18 cellular contexts compared by ENCODE assay signal in genomic region chr2:164655750-164656149, GRCh38. TPM values are rescaled to one million over a fixed set of nuclear protein-coding genes. Genes with fewer than 3 reads are reported as not detected.
DNase-seq lines count a peak whose midpoint lies in the region; ATAC-seq and TF ChIP-seq lines count a peak whose summit lies in the region.
"Had no signal": no experiment of that assay in that cellular context is flagged by ENCODE, and none has a peak within 500 bp of the region (broad histone marks: within the 10 kb centered on the region; RNA-seq: fewer than 3 reads in every experiment).

No MANE protein-coding gene starts in this region.

- H3K4me3 Mint-ChIP-seq in stimulated activated naive B cell treated with anti-CD40 and anti-IgM and Interleukin-4, amounts not matched to agents 10 μg/mL and 1 μg/mL and 100 μg/mL, for 72 hours = no peak overlapping the region
- H3K4me3 Mint-ChIP-seq: CD4-positive, alpha-beta memory T cell; naive thymus-derived CD4-positive, alpha-beta T cell had no signal

- H3K27ac Mint-ChIP-seq in stimulated activated naive B cell treated with anti-CD40 and anti-IgM and Interleukin-4, amounts not matched to agents 10 μg/mL and 1 μg/mL and 100 μg/mL, for 72 hours = no peak overlapping the region
- H3K27ac Mint-ChIP-seq: CD4-positive, alpha-beta memory T cell; naive thymus-derived CD4-positive, alpha-beta T cell had no signal

- no peak overlapping the region for H3K4me3 ChIP-seq in AG10803 (ENCODE audit: low read length)
- H3K4me3 ChIP-seq in brain microvascular endothelial cell (ENCODE audit: low read depth, low read length) = no peak overlapping the region
- H3K4me3 ChIP-seq in testis = no peak overlapping the region
- no peak overlapping the region for H3K4me3 ChIP-seq in body of pancreas
- H3K4me3 ChIP-seq: psoas muscle, suprapubic skin had no signal

- no peaks in the 10 kb centered on the region for H3K27me3 Mint-ChIP-seq in stimulated activated naive B cell treated with anti-CD40 and anti-IgM and Interleukin-4, amounts not matched to agents 10 μg/mL and 1 μg/mL and 100 μg/mL, for 72 hours
- H3K27me3 Mint-ChIP-seq: CD4-positive, alpha-beta memory T cell; naive thymus-derived CD4-positive, alpha-beta T cell had no signal

- no peak for ATAC-seq in stimulated activated naive B cell treated with anti-CD40 and anti-IgM and Interleukin-4, amounts not matched to agents 10 μg/mL and 1 μg/mL and 100 μg/mL, for 72 hours (replicated peaks)
- no peak for ATAC-seq in body of pancreas
- ATAC-seq: naive thymus-derived CD4-positive, alpha-beta T cell; psoas muscle had no signal

- no peak overlapping the region for H3K27ac ChIP-seq in brain microvascular endothelial cell
- H3K27ac ChIP-seq in testis = no peak overlapping the region
- no peak overlapping the region for H3K27ac ChIP-seq in body of pancreas
- H3K27ac ChIP-seq: psoas muscle, suprapubic skin, VCaP had no signal

- 90 to 92% methylated on average over 2 of the region's 2 CpGs for WGBS in testis, 2 donors
- 95 to 98% methylated on average over 2 of the region's 2 CpGs for WGBS in body of pancreas, 2 donors

- in situ Hi-C loops in brain microvascular endothelial cell (cut with HindIII; ENCODE audit: low pct_ligation_motif_present, low sequenced_read_pairs) = no loop called here

- no peak for DNase-seq in AG10803 (ENCODE audit: low read depth)
- DNase-seq in HK-2 (ENCODE audit: unreplicated experiment) = peak; percentile 6
- peak; percentile 6 for DNase-seq in brain microvascular endothelial cell
- peak; percentile 47 for DNase-seq in kidney tubule cell (ENCODE audit: low spot score)
- DNase-seq in testis = no peak
- DNase-seq in stimulated activated naive B cell treated with anti-CD40 and anti-IgM and Interleukin-4, amounts not matched to agents 10 μg/mL and 1 μg/mL and 100 μg/mL, for 72 hours = no peak
- DNase-seq in SW480 (ENCODE audit: low spot score) = no peak
- DNase-seq in body of pancreas = no peak
- DNase-seq: CD4-positive, alpha-beta memory T cell; GF-D8; kidney; naive thymus-derived CD4-positive, alpha-beta T cell; NCI-H1092; NCI-H2227 treated with DMSO at 0.1 percent for 48 hours; psoas muscle had no signal

- no peaks in the 10 kb centered on the region for H3K4me1 Mint-ChIP-seq in stimulated activated naive B cell treated with anti-CD40 and anti-IgM and Interleukin-4, amounts not matched to agents 10 μg/mL and 1 μg/mL and 100 μg/mL, for 72 hours
- H3K4me1 Mint-ChIP-seq: CD4-positive, alpha-beta memory T cell; naive thymus-derived CD4-positive, alpha-beta T cell had no signal

- peaks cover 19 to 23% of the 10 kb centered on the region in 2 donors for H3K9me3 Mint-ChIP-seq in stimulated activated naive B cell treated with anti-CD40 and anti-IgM and Interleukin-4, amounts not matched to agents 10 μg/mL and 1 μg/mL and 100 μg/mL, for 72 hours

- no peaks in the 10 kb centered on the region for H3K9me3 ChIP-seq in testis
- H3K9me3 ChIP-seq in body of pancreas = no peaks in the 10 kb centered on the region
- H3K9me3 ChIP-seq: suprapubic skin had no signal

- peak; percentile 11; the same call in 1 of the 2 replicates for TF ChIP-seq CTCF in AG10803 (conservative IDR thresholded peaks at IDR 0.05; ENCODE audit: low read length)
- TF ChIP-seq CTCF in brain microvascular endothelial cell (IDR thresholded peaks at IDR 0.05; ENCODE audit: low read depth, low read length, missing control alignments) = peak; percentile 42
- TF ChIP-seq CTCF in testis (IDR thresholded peaks at IDR 0.05) = no peak
- no peak for TF ChIP-seq CTCF in body of pancreas (IDR thresholded peaks at IDR 0.05)

- H3K36me3 Mint-ChIP-seq in stimulated activated naive B cell treated with anti-CD40 and anti-IgM and Interleukin-4, amounts not matched to agents 10 μg/mL and 1 μg/mL and 100 μg/mL, for 72 hours = peaks cover 20 to 52% of the 10 kb centered on the region in 2 donors
- H3K36me3 Mint-ChIP-seq: CD4-positive, alpha-beta memory T cell; naive thymus-derived CD4-positive, alpha-beta T cell had no signal

- H3K4me1 ChIP-seq in testis = no peaks in the 10 kb centered on the region
- no peaks in the 10 kb centered on the region for H3K4me1 ChIP-seq in body of pancreas
- H3K4me1 ChIP-seq: psoas muscle, suprapubic skin had no signal

- no peak for TF ChIP-seq POLR2A in testis (IDR thresholded peaks at IDR 0.05)
- no peak for TF ChIP-seq POLR2A in body of pancreas (IDR thresholded peaks at IDR 0.05)

- H3K27me3 ChIP-seq in brain microvascular endothelial cell (replicated peaks) (no peaks in the 10 kb centered on the region), testis (no peaks in the 10 kb centered on the region), body of pancreas (no peaks in the 10 kb centered on the region)
- H3K27me3 ChIP-seq: suprapubic skin had no signal

- H3K36me3 ChIP-seq in brain microvascular endothelial cell (replicated peaks) (no peaks in the 10 kb centered on the region), testis (ENCODE audit: low read depth, missing control alignments) (no peaks in the 10 kb centered on the region), body of pancreas (replicated peaks in 1 of 2; ENCODE audit: insufficient read depth in 1 of 2, low read depth in 2 of 2) (no peaks in the 10 kb centered on the region)

- intact Hi-C loops in testis (cut with DNase I; ENCODE audit: low total_unique reads) = no loop called here
- intact Hi-C loops in body of pancreas (cut with DNase I) = no loop called here

RNA-seq across cellular contexts. Expression of gene GRB14, which starts 34.5 kb away (rescaled TPM):
- total RNA-seq in testis (10 to 100 TPM; 59.0 to 67.3 TPM), body of pancreas (10 to 100 TPM; 22.7 to 27.5 TPM)
- polyA plus RNA-seq in testis (ENCODE audit: insufficient read depth, low read depth, low replicate concordance) = 30.6 TPM
- total RNA-seq: activated CD8-positive, alpha-beta memory T cell treated with anti-CD3 and anti-CD28 coated beads for 36 hours; CD4-positive, alpha-beta memory T cell; naive thymus-derived CD4-positive, alpha-beta T cell had no signal
- polyA plus RNA-seq: CD4-positive, alpha-beta memory T cell; naive thymus-derived CD4-positive, alpha-beta T cell had no signal

Comparison
In these comparisons a context has a peak if more than half of its experiments do, and no peak if none do; other contexts are left out.
1. DNase-seq: peak in HK-2 (single experiment), brain microvascular endothelial cell (single experiment) and kidney tubule cell (single experiment); none in AG10803 (single experiment), testis (single experiment), stimulated activated naive B cell treated with anti-CD40 and anti-IgM and Interleukin-4, amounts not matched to agents 10 μg/mL and 1 μg/mL and 100 μg/mL, for 72 hours (single experiment), SW480 (single experiment) and body of pancreas (0 of 4).
2. CTCF ChIP-seq: peak in AG10803 (single experiment) and brain microvascular endothelial cell (single experiment); none in testis (0 of 3) and body of pancreas (0 of 7).